In genomic region chr3:99808163-99808794, GRCh38 we compare ENCODE assay signal across 8 cellular contexts. TPM values are rescaled to one million over a fixed set of nuclear protein-coding genes. Genes with fewer than 3 reads are reported as not detected.
DNase-seq lines count a peak whose midpoint lies in the region; ATAC-seq and TF ChIP-seq lines count a peak whose summit lies in the region.

No MANE protein-coding gene starts in this region.

- peak; percentile 83 for DNase-seq in AG08395 (ENCODE audit: low spot score)
- peak; percentile 38 for DNase-seq in GM10248 (ENCODE audit: extremely low spot score)
- DNase-seq in NCI-H69 (lab: John Stamatoyannopoulos, UW), result peak; percentile 57
- peak; percentile 23 for DNase-seq in activated T-cell treated with anti-CD3 and anti-CD28 coated beads, Interleukin-2, amount 50 U/mL, for 4 hours
- DNase-seq in Right ventricle myocardium superior, result no peak
- peak; percentile 86 for DNase-seq in renal cortical epithelial cell (ENCODE audit: low read depth)

- H3K9me3 Mint-ChIP-seq in activated T-cell treated with anti-CD3 and anti-CD28 coated beads, Interleukin-2, amount 50 U/mL, for 4 hours, result peaks cover 6% of the 10 kb centered on the region

- POLR2A ChIA-PET in GM10248 (lab: Yijun Ruan, JAX), result no interaction called here

- peak; percentile 67 for ATAC-seq in HG03342 (IDR thresholded peaks at IDR 0.05; ENCODE audit: unreplicated experiment)
- peak in 1 of 2 donors; percentile 28 for ATAC-seq in activated T-cell treated with anti-CD3 and anti-CD28 coated beads, Interleukin-2, amount 50 U/mL, for 4 hours
- ATAC-seq in Right ventricle myocardium superior (ENCODE audit: poor library complexity), result peak; percentile 64
- no peak for ATAC-seq in GM21515 (IDR thresholded peaks at IDR 0.05; ENCODE audit: unreplicated experiment)

- TF ChIP-seq CTCF in GM10248 (IDR thresholded peaks at IDR 0.05; ENCODE audit: control extremely low read depth, extremely low read depth, low read depth, missing control alignments), result peak; percentile 70

- peaks cover 7% of the 10 kb centered on the region for H3K36me3 Mint-ChIP-seq in activated T-cell treated with anti-CD3 and anti-CD28 coated beads, Interleukin-2, amount 50 U/mL, for 4 hours (ENCODE audit: insufficient read depth)

- no peaks in the 10 kb centered on the region for H3K4me1 Mint-ChIP-seq in activated T-cell treated with anti-CD3 and anti-CD28 coated beads, Interleukin-2, amount 50 U/mL, for 4 hours (ENCODE audit: low read depth)

- H3K4me3 Mint-ChIP-seq in activated T-cell treated with anti-CD3 and anti-CD28 coated beads, Interleukin-2, amount 50 U/mL, for 4 hours, result no peak overlapping the region

- intact Hi-C loops in Right ventricle myocardium superior (cut with DNase I), result no loop called here

- CTCF ChIA-PET in GM10248 (lab: Yijun Ruan, JAX), result interaction anchor here (0.7 to 2.0 kb wide), 17 partner anchors 9 to 995 kb away, joined by 3 to 10 read pairs (median 4); partner anchors contain the start of gene CMSS1

- H3K27me3 Mint-ChIP-seq in activated T-cell treated with anti-CD3 and anti-CD28 coated beads, Interleukin-2, amount 50 U/mL, for 4 hours (ENCODE audit: low read depth), result no peaks in the 10 kb centered on the region

RNA-seq across cellular contexts. Expression of gene CMSS1, which starts 9.4 kb away (rescaled TPM):
- 100 to 1,000 TPM; 126 to 157 (median 136) TPM for total RNA-seq in activated T-cell treated with anti-CD3 and anti-CD28 coated beads, Interleukin-2, amount 50 U/mL, for 4 hours
- total RNA-seq in Right ventricle myocardium superior, result 36.9 TPM
- total RNA-seq in renal cortical epithelial cell, result 15.1 and 17.2 TPM in 2 replicates
